In genomic region chr6:12720310-12720709, GRCh38 we compare ENCODE assay signal across 1 cellular context.
TF ChIP-seq lines count a peak whose summit lies in the region.

No MANE protein-coding gene starts in this region.

TF ChIP-seq in GM23338, 12 proteins besides CTCF, POLR2A, EP300 and RAD21 (continued from another document):
- TF ChIP-seq ZNF462 (CRISPR knock-in tag; IDR thresholded peaks at IDR 0.05) (no peak), ETS1 (IDR thresholded peaks at IDR 0.05) (no peak), EZH2 (IDR thresholded peaks at IDR 0.05; ENCODE audit: low read depth, unreplicated experiment) (no peak), REST (IDR thresholded peaks at IDR 0.05; ENCODE audit: unreplicated experiment) (no peak)
